1 cellular context compared by ENCODE assay signal in the genomic region with DNA sequence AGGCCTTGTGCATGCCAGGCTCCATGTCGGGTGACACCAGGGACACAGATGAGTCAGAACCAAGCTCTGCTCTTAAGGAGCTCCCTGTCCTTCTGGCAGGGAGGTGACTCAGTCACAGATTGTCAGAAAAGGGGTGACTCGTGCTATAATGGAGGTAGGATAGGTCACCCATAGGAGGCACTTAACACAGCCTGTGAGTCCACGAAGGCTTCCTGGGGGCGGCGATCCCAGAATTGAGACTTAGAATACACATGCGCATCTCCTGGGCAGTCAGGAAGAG.
TF ChIP-seq lines count a peak whose summit lies in the region.

No MANE protein-coding gene starts in this region.

TF ChIP-seq in HCT116, 20 proteins besides CTCF, POLR2A, EP300 and RAD21:
- TF ChIP-seq CEBPB (IDR thresholded peaks at IDR 0.05; ENCODE audit: low read depth), result no peak
- TF ChIP-seq SP1 (IDR thresholded peaks at IDR 0.05; ENCODE audit: low read depth), result peak; percentile 25; the same call in 1 of the 2 replicates
